16 cellular contexts compared by ENCODE assay signal in genomic region chr5:125367702-125368101, GRCh38.
"Had no signal": no experiment of that assay in that cellular context is flagged by ENCODE, and none has a peak within 500 bp of the region (broad histone marks: within the 10 kb centered on the region; RNA-seq: fewer than 3 reads in every experiment).

No MANE protein-coding gene starts in this region.

- H3K4me2 ChIP-seq: hepatocyte had no signal

- H3K79me2 ChIP-seq: hepatocyte, parathyroid adenoma had no signal

- H3K9ac ChIP-seq: parathyroid adenoma had no signal

- H2AFZ ChIP-seq: hepatocyte, parathyroid adenoma had no signal

- H3K27ac ChIP-seq: colonic mucosa, hepatocyte, lower lobe of right lung, neutrophil, parathyroid adenoma, sigmoid colon, spleen had no signal

- H3K4me3 ChIP-seq: colonic mucosa, hepatocyte, lower lobe of right lung, sigmoid colon, spleen had no signal

- DNase-seq: activated B cell treated with CpG ODN at 0.5 μM for 24 hours; activated CD4-positive, alpha-beta memory T cell treated with anti-CD3 and anti-CD28 coated beads for 36 hours; activated CD4-positive, alpha-beta T cell treated with anti-CD3 and anti-CD28 coated beads for 4 hours; activated naive CD8-positive, alpha-beta T cell treated with anti-CD3 and anti-CD28 coated beads for 36 hours; activated T-cell treated with anti-CD3 and anti-CD28 coated beads for 4 hours; amygdala; colonic mucosa; lower lobe of right lung; sigmoid colon; spleen; stimulated activated CD4-positive, alpha-beta T cell treated with anti-CD3 and anti-CD28 coated beads, Interleukin-4, amount 100 ng/mL, for 4 hours; T-helper 1 cell; T-helper 9 cell had no signal

- H3K27me3 ChIP-seq: colonic mucosa, hepatocyte, neutrophil, sigmoid colon, spleen had no signal

- H3K4me1 ChIP-seq: colonic mucosa, lower lobe of right lung, parathyroid adenoma, sigmoid colon, spleen had no signal

- H3K36me3 ChIP-seq: colonic mucosa, lower lobe of right lung, neutrophil, sigmoid colon, spleen had no signal

- H3K9me3 ChIP-seq: colonic mucosa, lower lobe of right lung, neutrophil, sigmoid colon, spleen had no signal
